Comparison of ENCODE assay signal across 1 cellular context in the genomic region with DNA sequence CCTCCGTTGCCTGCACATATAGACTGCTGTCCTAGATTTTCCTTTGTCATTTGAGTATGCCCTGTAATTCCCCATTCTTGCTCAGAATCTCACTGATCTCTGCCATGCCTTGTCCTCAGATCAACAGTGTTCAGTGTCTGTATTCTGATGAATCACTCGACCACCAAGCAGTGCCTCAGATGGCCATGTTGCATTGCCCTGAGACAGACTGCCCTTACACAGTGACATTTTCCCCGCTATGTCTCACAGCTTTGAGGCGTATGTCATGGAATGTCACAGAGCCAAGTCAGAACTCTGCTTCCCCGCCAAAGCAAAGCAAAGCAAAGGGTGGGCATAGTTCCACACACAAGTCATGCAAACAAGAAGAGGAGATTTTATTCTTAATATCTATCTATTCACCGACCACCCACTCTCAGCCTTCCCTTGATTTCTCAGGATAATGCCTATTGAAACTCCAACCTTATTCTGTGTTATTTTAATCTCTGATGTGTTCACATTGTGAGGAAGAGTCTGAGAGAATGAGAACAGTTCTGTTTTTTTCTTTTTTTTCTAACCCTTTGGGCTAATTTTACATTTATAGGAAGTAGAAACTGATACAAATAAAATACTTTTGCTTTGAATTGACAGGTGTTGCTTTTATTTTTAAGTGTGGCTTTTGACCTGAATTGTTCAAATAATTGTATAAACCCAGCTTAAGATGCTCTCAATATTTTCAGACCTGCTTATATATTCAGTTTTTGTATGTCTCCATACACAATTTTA.
TF ChIP-seq lines count a peak whose summit lies in the region.

No MANE protein-coding gene starts in this region.

TF ChIP-seq in A549, 52 proteins besides CTCF, POLR2A, EP300 and RAD21 (continued from another document):
- no peak for TF ChIP-seq E2F6 (IDR thresholded peaks at IDR 0.05; ENCODE audit: borderline replicate concordance, low read depth)
- TF ChIP-seq RCOR1 (IDR thresholded peaks at IDR 0.05; ENCODE audit: low read depth, low read length), result no peak
